1 cellular context compared by ENCODE assay signal in genomic region chr16:10641953-10642949, GRCh38.
A peak's percentile ranks its signal among the peaks of the same experiment; 100 is the strongest.
TF ChIP-seq lines count a peak whose summit lies in the region.

No MANE protein-coding gene starts in this region.

TF ChIP-seq in HepG2, 621 proteins besides CTCF, POLR2A, EP300 and RAD21 (continued from another document and continues in another):
- TF ChIP-seq TRAFD1 (CRISPR knock-in tag; IDR thresholded peaks at IDR 0.05; ENCODE audit: borderline replicate concordance) (peak; percentile 81; the same call in 1 of the 2 replicates), ZBED4 (CRISPR knock-in tag; IDR thresholded peaks at IDR 0.05; ENCODE audit: borderline replicate concordance) (no peak), SP140L (CRISPR knock-in tag; IDR thresholded peaks at IDR 0.05; ENCODE audit: borderline replicate concordance) (no peak), NR2F2 (IDR thresholded peaks at IDR 0.05; ENCODE audit: borderline replicate concordance, low read depth) (peak; percentile 97), ZBTB3 (CRISPR knock-in tag; IDR thresholded peaks at IDR 0.05; ENCODE audit: borderline replicate concordance, low read depth) (no peak), TRIM24 (CRISPR knock-in tag; IDR thresholded peaks at IDR 0.05) (no peak), HMGXB3 (CRISPR knock-in tag; IDR thresholded peaks at IDR 0.05; ENCODE audit: borderline replicate concordance) (peak; percentile 23; the same call in 1 of the 2 replicates), THRA (CRISPR knock-in tag; IDR thresholded peaks at IDR 0.05; ENCODE audit: borderline replicate concordance) (peak; percentile 46; the same call in 1 of the 2 replicates), ZNF326 (CRISPR knock-in tag; IDR thresholded peaks at IDR 0.05; ENCODE audit: borderline replicate concordance) (no peak), ZSCAN21 (CRISPR knock-in tag; IDR thresholded peaks at IDR 0.05; ENCODE audit: borderline replicate concordance) (peak; percentile 62), IKZF4 (CRISPR knock-in tag; IDR thresholded peaks at IDR 0.05; ENCODE audit: borderline replicate concordance, low read depth, not compliant biosample characterization) (no peak), ZNF446 (CRISPR knock-in tag; IDR thresholded peaks at IDR 0.05) (no peak), ZNF296 (CRISPR knock-in tag; conservative IDR thresholded peaks at IDR 0.05) (peak; percentile 67; the same call in 1 of the 2 replicates), ZKSCAN1 (IDR thresholded peaks at IDR 0.05; ENCODE audit: low read length) (no peak), ZBTB26 (CRISPR knock-in tag; IDR thresholded peaks at IDR 0.05; ENCODE audit: borderline replicate concordance) (peak; percentile 97), ADNP (CRISPR knock-in tag; IDR thresholded peaks at IDR 0.05) (no peak), SALL1 (CRISPR knock-in tag; IDR thresholded peaks at IDR 0.05) (peak; percentile 79), ZNF280D (CRISPR knock-in tag; IDR thresholded peaks at IDR 0.05) (no peak), ZNF75D (CRISPR knock-in tag; IDR thresholded peaks at IDR 0.05; ENCODE audit: borderline replicate concordance) (no peak), RXRA (CRISPR knock-in tag; IDR thresholded peaks at IDR 0.05) (peak; percentile 68; the same call in 1 of the 2 replicates), ZBTB39 (CRISPR knock-in tag; IDR thresholded peaks at IDR 0.05) (0 out of 2 replicates have a peak, but pooled peaks have one; percentile 18), ZNF225 (CRISPR knock-in tag; IDR thresholded peaks at IDR 0.05) (no peak), ZFP36L1 (CRISPR knock-in tag; IDR thresholded peaks at IDR 0.05) (peak; percentile 38; the same call in 1 of the 2 replicates), HOXA5 (CRISPR knock-in tag; IDR thresholded peaks at IDR 0.05) (no peak; the same call in 1 of the 2 replicates), ZFP91 (CRISPR knock-in tag; IDR thresholded peaks at IDR 0.05; ENCODE audit: borderline replicate concordance) (peak; percentile 59; the same call in 1 of the 2 replicates), KLF9 (CRISPR knock-in tag; IDR thresholded peaks at IDR 0.05; ENCODE audit: low read depth) (no peak), NR2F1 (CRISPR knock-in tag; IDR thresholded peaks at IDR 0.05) (peak; percentile 54 to 82; a peak in 3 of 4 replicates), ZSCAN25 (CRISPR knock-in tag; IDR thresholded peaks at IDR 0.05) (no peak), ZKSCAN8 (CRISPR knock-in tag; IDR thresholded peaks at IDR 0.05; ENCODE audit: borderline replicate concordance) (no peak), MIER2 (CRISPR knock-in tag; IDR thresholded peaks at IDR 0.05) (no peak), KAT7 (CRISPR knock-in tag; IDR thresholded peaks at IDR 0.05; ENCODE audit: borderline replicate concordance) (no peak), HES4 (CRISPR knock-in tag; IDR thresholded peaks at IDR 0.05; ENCODE audit: borderline replicate concordance) (no peak), ZNF574 (CRISPR knock-in tag; IDR thresholded peaks at IDR 0.05) (peak; percentile 74), ZNF83 (CRISPR knock-in tag; IDR thresholded peaks at IDR 0.05; ENCODE audit: borderline replicate concordance) (no peak)
